Comparison of ENCODE assay signal across 3 cellular contexts in genomic region chr10:54758791-54759190, GRCh38.
TF ChIP-seq lines count a peak whose summit lies in the region.

No MANE protein-coding gene starts in this region.

TF ChIP-seq in GM23338, 12 proteins besides CTCF, POLR2A, EP300 and RAD21 (continues in another document):
- TF ChIP-seq ETS1 (IDR thresholded peaks at IDR 0.05) = no peak
- TF ChIP-seq ZNF114 (CRISPR knock-in tag; IDR thresholded peaks at IDR 0.05) = no peak
- no peak for TF ChIP-seq NANOG (IDR thresholded peaks at IDR 0.05; ENCODE audit: borderline replicate concordance)
- no peak for TF ChIP-seq EZH2 (IDR thresholded peaks at IDR 0.05; ENCODE audit: low read depth, unreplicated experiment)
- no peak for TF ChIP-seq ZNF331 (CRISPR knock-in tag; IDR thresholded peaks at IDR 0.05; ENCODE audit: low read depth)

TF ChIP-seq in endothelial cell of umbilical vein, 7 proteins besides CTCF, POLR2A, EP300 and RAD21:
- TF ChIP-seq EZH2 (IDR thresholded peaks at IDR 0.05; ENCODE audit: borderline replicate concordance, low read depth, low read length, severe bottlenecking) = no peak
- TF ChIP-seq GATA2 (IDR thresholded peaks at IDR 0.05; ENCODE audit: insufficient read depth, insufficient read length, low read depth, low read length) = peak; percentile 85
- TF ChIP-seq JUN (IDR thresholded peaks at IDR 0.05; ENCODE audit: borderline replicate concordance, insufficient read depth, insufficient read length, low read depth) = no peak
- TF ChIP-seq FOS (IDR thresholded peaks at IDR 0.05; ENCODE audit: borderline replicate concordance, insufficient read depth, low read length) = peak; percentile 39
- TF ChIP-seq MAX (IDR thresholded peaks at IDR 0.05; ENCODE audit: insufficient read depth, insufficient read length) = no peak
- TF ChIP-seq MYC (IDR thresholded peaks at IDR 0.05; ENCODE audit: low read depth, low read length) = no peak

TF ChIP-seq in WTC11, 78 proteins besides CTCF, POLR2A, EP300 and RAD21:
- TF ChIP-seq ZNF232 (CRISPR knock-in tag; IDR thresholded peaks at IDR 0.05) (no peak), TCF7 (CRISPR knock-in tag; IDR thresholded peaks at IDR 0.05; ENCODE audit: low read depth) (no peak), SOX15 (CRISPR knock-in tag; IDR thresholded peaks at IDR 0.05) (no peak), ZMAT4 (CRISPR knock-in tag; IDR thresholded peaks at IDR 0.05) (no peak), NR2C2 (CRISPR knock-in tag; IDR thresholded peaks at IDR 0.05) (no peak), PREB (CRISPR knock-in tag; IDR thresholded peaks at IDR 0.05; ENCODE audit: borderline replicate concordance) (no peak), ZNF423 (CRISPR knock-in tag; IDR thresholded peaks at IDR 0.05) (no peak), GRHL2 (CRISPR knock-in tag; IDR thresholded peaks at IDR 0.05; ENCODE audit: insufficient replicate concordance, severe bottlenecking) (no peak), IRF1 (CRISPR knock-in tag; IDR thresholded peaks at IDR 0.05) (no peak), PRRX2 (CRISPR knock-in tag; IDR thresholded peaks at IDR 0.05) (no peak), MAX (CRISPR knock-in tag; IDR thresholded peaks at IDR 0.05) (no peak), STAT6 (CRISPR knock-in tag; conservative IDR thresholded peaks at IDR 0.05; ENCODE audit: low read depth) (no peak)
